Comparison of ENCODE assay signal across 36 cellular contexts in the genomic region with DNA sequence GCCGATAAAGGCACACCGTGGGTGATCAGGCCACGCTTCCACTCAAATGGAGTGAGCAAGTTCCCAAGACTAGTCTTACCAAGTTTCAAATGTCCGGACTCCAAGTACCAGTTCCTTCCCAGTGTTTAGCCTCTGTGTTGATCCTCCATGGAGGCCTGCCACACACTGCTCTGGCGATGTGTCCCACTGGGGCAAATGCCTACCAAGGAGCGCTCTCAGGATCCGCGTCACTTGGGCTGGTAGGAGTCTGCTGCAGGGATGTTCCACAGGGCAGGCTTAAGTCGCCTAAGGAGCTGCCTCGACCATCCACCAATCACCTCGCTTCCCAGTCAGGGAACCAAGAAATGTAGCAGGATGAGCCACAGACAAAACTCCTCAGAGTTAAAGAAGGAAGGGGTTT. TPM values are rescaled to one million over a fixed set of nuclear protein-coding genes. Genes with fewer than 3 reads are reported as not detected.
"Had no signal": no experiment of that assay in that cellular context is flagged by ENCODE, and none has a peak within 500 bp of the region (broad histone marks: within the 10 kb centered on the region; RNA-seq: fewer than 3 reads in every experiment).

No MANE protein-coding gene starts in this region.

- H3K27ac ChIP-seq: adrenal gland, cardiac muscle cell, VCaP had no signal

- H3K36me3 Mint-ChIP-seq: activated CD4-positive, alpha-beta memory T cell treated with anti-CD3 and anti-CD28 coated beads for 36 hours had no signal

- H3K9me3 Mint-ChIP-seq: activated CD4-positive, alpha-beta memory T cell treated with anti-CD3 and anti-CD28 coated beads for 36 hours; activated CD4-positive, alpha-beta T cell treated with anti-CD3 and anti-CD28 coated beads, Interleukin-2, amount 10 ng/mL, durations not matched to agents 24 days and 14 days; activated CD8-positive, alpha-beta T cell treated with anti-CD3 and anti-CD28 coated beads for 36 hours; activated naive CD4-positive, alpha-beta T cell treated with anti-CD3 and anti-CD28 coated beads for 36 hours; activated T-cell treated with anti-CD3 and anti-CD28 coated beads, Interleukin-2, amount 50 U/mL, for 4 hours; activated T-helper 1 cell treated with anti-CD3 and anti-CD28 coated beads, Interleukin-12 subunit alpha, Interleukin-12 subunit beta, Interleukin-2, Interleukin-4 antibody, amounts not matched to agents 30 ng/mL and 10 ng/mL and 1 ng/mL, durations not matched to agents 14 hours and 24 hours and 36 hours; T-helper 1 cell treated with Interleukin-12 subunit alpha and Interleukin-12 subunit beta and Interleukin-4 antibody, amounts not matched to agents 30 μg/mL and 1 μg/mL, for 36 hours; T-helper 2 cell treated with Interferon-gamma antibody and Interleukin-4, amounts not matched to agents 5 μg/mL and 100 μg/mL, for 36 hours had no signal

- H3K4me1 ChIP-seq: adrenal gland had no signal

- H3K4me1 Mint-ChIP-seq: activated B cell treated with CpG ODN at 0.5 μM for 24 hours; activated CD4-positive, alpha-beta T cell treated with anti-CD3 and anti-CD28 coated beads, Interleukin-2, amount 10 ng/mL, durations not matched to agents 24 days and 14 days; activated naive CD8-positive, alpha-beta T cell treated with anti-CD3 and anti-CD28 coated beads for 36 hours; activated T-helper 17 cell treated with anti-CD3 and anti-CD28 coated beads, Interleukin-2, amount 50 U/mL, for 72 hours; brain had no signal

- DNase-seq: activated B cell treated with CpG ODN at 0.5 μM for 24 hours; activated CD4-positive, alpha-beta memory T cell treated with anti-CD3 and anti-CD28 coated beads for 36 hours; activated CD4-positive, alpha-beta T cell treated with anti-CD3 and anti-CD28 coated beads for 4 hours; activated CD4-positive, alpha-beta T cell treated with anti-CD3 and anti-CD28 coated beads, Interleukin-2, amount 10 ng/mL, durations not matched to agents 24 days and 14 days; activated CD4-positive, alpha-beta T cell treated with anti-CD3 and anti-CD28 coated beads, Interleukin-2, amount 50 U/mL, for 1 hour; activated CD4-positive, alpha-beta T cell treated with anti-CD3 and anti-CD28 coated beads, Interleukin-2, amount 50 U/mL, for 4 hours; activated CD4-positive, CD25-positive, alpha-beta regulatory T cell treated with anti-CD3 and anti-CD28 coated beads, Interleukin-2, amount 50 U/mL, for 72 hours; activated CD8-positive, alpha-beta memory T cell treated with anti-CD3 and anti-CD28 coated beads, Interleukin-2, amount 50 U/mL, for 4 hours; activated CD8-positive, alpha-beta T cell treated with anti-CD3 and anti-CD28 coated beads for 36 hours; activated effector memory CD4-positive, alpha-beta T cell treated with anti-CD3 and anti-CD28 coated beads, Interleukin-2, amount 50 U/mL, for 16 hours; activated gamma-delta T cell treated with Interleukin-2 at 50 U/mL for 16 hours; activated naive CD4-positive, alpha-beta T cell; activated naive CD4-positive, alpha-beta T cell treated with anti-CD3 and anti-CD28 coated beads for 36 hours; activated naive CD4-positive, alpha-beta T cell treated with anti-CD3 and anti-CD28 coated beads, Interleukin-2, amount 50 U/mL, for 16 hours; activated naive CD8-positive, alpha-beta T cell treated with anti-CD3 and anti-CD28 coated beads for 36 hours; activated T-cell treated with anti-CD3 and anti-CD28 coated beads for 4 hours; activated T-cell treated with anti-CD3 and anti-CD28 coated beads, Interleukin-2, amount 50 U/mL, for 1 hour; activated T-cell treated with anti-CD3 and anti-CD28 coated beads, Interleukin-2, amount 50 U/mL, for 4 hours; activated T-cell treated with anti-CD3 and anti-CD28 coated beads, Interleukin-2, amount 50 U/mL, for 72 hours; adrenal gland; amniotic stem cell; aorta; caudate nucleus; T-helper 2 cell; T-helper 9 cell had no signal

- H3K27ac Mint-ChIP-seq: activated B cell treated with CpG ODN at 0.5 μM for 24 hours; activated CD4-positive, alpha-beta memory T cell treated with anti-CD3 and anti-CD28 coated beads for 36 hours; activated CD4-positive, alpha-beta T cell treated with anti-CD3 and anti-CD28 coated beads, Interleukin-2, amount 10 ng/mL, durations not matched to agents 24 days and 14 days; activated CD8-positive, alpha-beta T cell treated with anti-CD3 and anti-CD28 coated beads for 36 hours; activated naive CD4-positive, alpha-beta T cell treated with anti-CD3 and anti-CD28 coated beads for 36 hours; activated naive CD4-positive, alpha-beta T cell treated with anti-CD3 and anti-CD28 coated beads, Interleukin-2, amount 50 U/mL, for 72 hours; activated naive CD8-positive, alpha-beta T cell treated with anti-CD3 and anti-CD28 coated beads for 36 hours; activated T-cell treated with anti-CD3 and anti-CD28 coated beads, Interleukin-2, amount 50 U/mL, for 72 hours; activated T-helper 1 cell treated with anti-CD3 and anti-CD28 coated beads, Interleukin-12 subunit alpha, Interleukin-12 subunit beta, Interleukin-2, Interleukin-4 antibody, amounts not matched to agents 30 ng/mL and 10 ng/mL and 1 ng/mL, durations not matched to agents 14 hours and 24 hours and 36 hours; activated T-helper 17 cell treated with anti-CD3 and anti-CD28 coated beads, Interleukin-2, amount 50 U/mL, for 72 hours; brain; T-helper 1 cell treated with Interleukin-12 subunit alpha and Interleukin-12 subunit beta and Interleukin-4 antibody, amounts not matched to agents 30 μg/mL and 1 μg/mL, for 36 hours; T-helper 2 cell treated with Interferon-gamma antibody and Interleukin-4, amounts not matched to agents 5 μg/mL and 100 μg/mL, for 36 hours had no signal

- H3K4me3 Mint-ChIP-seq: activated B cell treated with CpG ODN at 0.5 μM for 24 hours; activated CD4-positive, alpha-beta memory T cell treated with anti-CD3 and anti-CD28 coated beads for 36 hours; activated CD4-positive, alpha-beta T cell treated with anti-CD3 and anti-CD28 coated beads, Interleukin-2, amount 10 ng/mL, durations not matched to agents 24 days and 14 days; activated CD8-positive, alpha-beta T cell treated with anti-CD3 and anti-CD28 coated beads for 36 hours; activated naive CD4-positive, alpha-beta T cell treated with anti-CD3 and anti-CD28 coated beads for 36 hours; activated naive CD8-positive, alpha-beta T cell treated with anti-CD3 and anti-CD28 coated beads for 36 hours; activated T-cell treated with anti-CD3 and anti-CD28 coated beads, Interleukin-2, amount 50 U/mL, for 4 hours; activated T-cell treated with anti-CD3 and anti-CD28 coated beads, Interleukin-2, amount 50 U/mL, for 72 hours; activated T-helper 1 cell treated with anti-CD3 and anti-CD28 coated beads, Interleukin-12 subunit alpha, Interleukin-12 subunit beta, Interleukin-2, Interleukin-4 antibody, amounts not matched to agents 30 ng/mL and 10 ng/mL and 1 ng/mL, durations not matched to agents 14 hours and 24 hours and 36 hours; activated T-helper 17 cell treated with anti-CD3 and anti-CD28 coated beads, Interleukin-2, amount 50 U/mL, for 72 hours; brain; T-helper 1 cell treated with Interleukin-12 subunit alpha and Interleukin-12 subunit beta and Interleukin-4 antibody, amounts not matched to agents 30 μg/mL and 1 μg/mL, for 36 hours; T-helper 2 cell treated with Interferon-gamma antibody and Interleukin-4, amounts not matched to agents 5 μg/mL and 100 μg/mL, for 36 hours had no signal

- H3K36me3 ChIP-seq: adrenal gland, cardiac muscle cell had no signal

- H3K27me3 Mint-ChIP-seq: activated CD8-positive, alpha-beta T cell treated with anti-CD3 and anti-CD28 coated beads for 36 hours; activated naive CD8-positive, alpha-beta T cell treated with anti-CD3 and anti-CD28 coated beads for 36 hours; activated T-helper 17 cell treated with anti-CD3 and anti-CD28 coated beads, Interleukin-2, amount 50 U/mL, for 72 hours; brain had no signal

- H3K4me3 ChIP-seq: adrenal gland, cardiac muscle cell had no signal

- H3K27me3 ChIP-seq: adrenal gland, cardiac muscle cell had no signal

- H3K9me3 ChIP-seq: adrenal gland had no signal

RNA-seq across cellular contexts. Expression of a gene that starts 17.4 kb away (rescaled TPM):
- total RNA-seq: activated B cell treated with CpG ODN at 0.5 μM for 24 hours; activated CD4-positive, alpha-beta memory T cell treated with anti-CD3 and anti-CD28 coated beads for 36 hours; activated CD8-positive, alpha-beta memory T cell treated with anti-CD3 and anti-CD28 coated beads for 36 hours; activated CD8-positive, alpha-beta T cell treated with anti-CD3 and anti-CD28 coated beads for 36 hours; activated naive CD4-positive, alpha-beta T cell treated with anti-CD3 and anti-CD28 coated beads for 36 hours; activated naive CD4-positive, alpha-beta T cell treated with anti-CD3 and anti-CD28 coated beads, Interleukin-2, amount 50 U/mL, for 72 hours; activated naive CD8-positive, alpha-beta T cell treated with anti-CD3 and anti-CD28 coated beads for 36 hours; activated T-cell treated with anti-CD3 and anti-CD28 coated beads, Interleukin-2, amount 50 U/mL, for 72 hours; adrenal gland; astrocyte; bronchial epithelial cell; cardiac muscle cell had no signal
